Comparison of ENCODE assay signal across 28 cellular contexts in the genomic region with DNA sequence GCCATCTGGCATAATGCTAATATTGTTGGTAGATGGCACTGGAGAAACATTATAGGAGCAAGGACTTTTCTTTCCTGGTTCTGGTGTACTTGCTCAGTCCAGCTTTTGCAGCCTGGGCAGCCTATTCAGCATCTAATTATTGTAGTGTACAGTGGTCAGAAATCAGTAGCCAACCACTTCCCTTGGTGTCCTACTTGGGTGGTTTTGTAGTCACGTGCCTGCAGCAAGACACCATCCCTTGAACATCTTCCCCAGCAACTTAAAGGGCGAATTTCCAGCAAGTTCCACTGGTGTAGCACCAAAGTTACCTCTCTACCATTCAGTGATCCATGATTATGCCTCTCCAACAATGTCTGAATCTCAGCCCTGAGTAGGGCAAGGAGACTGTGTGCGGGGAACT.
"Had no signal": no experiment of that assay in that cellular context is flagged by ENCODE, and none has a peak within 500 bp of the region (broad histone marks: within the 10 kb centered on the region; RNA-seq: fewer than 3 reads in every experiment).

No MANE protein-coding gene starts in this region.

- H3K27me3 ChIP-seq: ascending aorta, cardiac muscle cell had no signal

- H3K9me3 ChIP-seq: ascending aorta had no signal

- ATAC-seq: activated CD8-positive, alpha-beta memory T cell treated with anti-CD3 and anti-CD28 coated beads, Interleukin-2, amount 10 ng/mL, durations not matched to agents 7 days and 5 days; activated CD8-positive, alpha-beta T cell treated with anti-CD3 and anti-CD28 coated beads, Interleukin-2, amount 10 ng/mL, durations not matched to agents 7 days and 5 days; activated naive CD8-positive, alpha-beta T cell treated with anti-CD3 and anti-CD28 coated beads, Interleukin-2, amount 50 U/mL, for 24 hours had no signal

- H3K4me3 ChIP-seq: ascending aorta, cardiac muscle cell had no signal

- H3K36me3 ChIP-seq: ascending aorta, cardiac muscle cell had no signal

- DNase-seq: activated B cell treated with CpG ODN at 0.5 μM for 24 hours; activated CD4-positive, alpha-beta memory T cell treated with anti-CD3 and anti-CD28 coated beads, Interleukin-2, amount 10 ng/mL, durations not matched to agents 7 days and 5 days; activated CD4-positive, alpha-beta T cell treated with anti-CD3 and anti-CD28 coated beads for 4 hours; activated CD4-positive, alpha-beta T cell treated with anti-CD3 and anti-CD28 coated beads, Interleukin-2, amount 10 ng/mL, durations not matched to agents 24 days and 14 days; activated CD4-positive, alpha-beta T cell treated with anti-CD3 and anti-CD28 coated beads, Interleukin-2, amount 50 U/mL, for 48 hours; activated CD4-positive, CD25-positive, alpha-beta regulatory T cell treated with anti-CD3 and anti-CD28 coated beads, Interleukin-2, amount 50 U/mL, for 72 hours; activated CD8-positive, alpha-beta memory T cell treated with anti-CD3 and anti-CD28 coated beads for 24 hours; activated CD8-positive, alpha-beta memory T cell treated with anti-CD3 and anti-CD28 coated beads, Interleukin-2, amount 10 ng/mL, durations not matched to agents 7 days and 5 days; activated CD8-positive, alpha-beta memory T cell treated with anti-CD3 and anti-CD28 coated beads, Interleukin-2, amount 50 U/mL, for 48 hours; activated CD8-positive, alpha-beta T cell treated with anti-CD3 and anti-CD28 coated beads, Interleukin-2, amount 10 ng/mL, durations not matched to agents 7 days and 5 days; activated effector memory CD4-positive, alpha-beta T cell treated with Interleukin-2 at 50 U/mL for 16 hours; activated gamma-delta T cell; activated naive CD4-positive, alpha-beta T cell treated with anti-CD3 and anti-CD28 coated beads, Interleukin-2, amount 10 ng/mL, durations not matched to agents 7 days and 5 days; activated naive CD4-positive, alpha-beta T cell treated with Interleukin-2 at 50 U/mL for 16 hours; activated naive CD8-positive, alpha-beta T cell treated with anti-CD3 and anti-CD28 coated beads, Interleukin-2, amount 10 ng/mL, durations not matched to agents 7 days and 5 days; activated naive CD8-positive, alpha-beta T cell treated with anti-CD3 and anti-CD28 coated beads, Interleukin-2, amount 50 U/mL, for 24 hours; activated T-cell treated with anti-CD3 and anti-CD28 coated beads, Interleukin-2, amount 50 U/mL, for 24 hours; activated T-cell treated with anti-CD3 and anti-CD28 coated beads, Interleukin-2, amount 50 U/mL, for 48 hours; amygdala; anterior cingulate cortex; caudate nucleus; cerebellar nuclear complex; T-helper 2 cell; T-helper 9 cell had no signal

- H3K4me1 ChIP-seq: ascending aorta had no signal

- FAIRE-seq: bronchial epithelial cell had no signal

- H3K27ac ChIP-seq: ascending aorta, cardiac muscle cell, VCaP had no signal
